In the genomic region with DNA sequence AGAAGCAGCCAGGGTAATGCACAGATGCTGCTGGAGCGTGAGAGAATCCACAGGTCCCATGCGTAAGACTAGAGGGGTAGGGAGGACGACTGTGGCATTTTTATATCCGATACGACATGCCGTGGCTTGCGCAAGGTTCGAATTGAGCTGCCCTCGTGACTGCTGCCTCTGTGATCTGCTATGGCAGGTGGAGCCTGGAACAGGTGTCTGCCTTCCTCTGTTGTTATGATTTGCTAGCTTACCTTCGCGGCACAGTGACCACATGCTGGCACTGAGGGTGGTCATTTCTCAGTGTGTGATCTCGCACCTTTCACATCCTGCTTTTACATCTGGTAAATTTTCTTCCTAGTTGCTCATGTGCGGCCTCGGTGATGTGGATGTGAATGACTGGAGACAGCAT, we compare ENCODE assay signal across 31 cellular contexts.
"Had no signal": no experiment of that assay in that cellular context is flagged by ENCODE, and none has a peak within 500 bp of the region (broad histone marks: within the 10 kb centered on the region; RNA-seq: fewer than 3 reads in every experiment).

No MANE protein-coding gene starts in this region.

- H3K4me3 Mint-ChIP-seq: activated naive CD4-positive, alpha-beta T cell treated with anti-CD3 and anti-CD28 coated beads for 36 hours; activated naive CD8-positive, alpha-beta T cell treated with anti-CD3 and anti-CD28 coated beads for 36 hours; activated T-cell treated with anti-CD3 and anti-CD28 coated beads, Interleukin-2, amount 50 U/mL, for 72 hours; dendritic cell treated with granulocyte-macrophage colony-stimulating factor and Interleukin-4, amounts not matched to agents 40 ng/mL and 50 ng/mL, for 4 days; naive thymus-derived CD4-positive, alpha-beta T cell; neural crest cell; T-helper 1 cell treated with Interleukin-12 subunit alpha and Interleukin-12 subunit beta and Interleukin-4 antibody, amounts not matched to agents 30 μg/mL and 1 μg/mL, for 36 hours had no signal

- H3K36me3 Mint-ChIP-seq: activated naive CD8-positive, alpha-beta T cell treated with anti-CD3 and anti-CD28 coated beads for 36 hours had no signal

- ATAC-seq: activated T-cell treated with anti-CD3 and anti-CD28 coated beads, Interleukin-2, amount 50 U/mL, for 72 hours; body of pancreas; left cardiac atrium; naive thymus-derived CD4-positive, alpha-beta T cell; pancreas; right cardiac atrium had no signal

- H3K27ac ChIP-seq: adrenal gland, body of pancreas, hepatocyte, pancreas, suprapubic skin, tibial artery, VCaP had no signal

- H3K9me3 Mint-ChIP-seq: activated naive CD4-positive, alpha-beta T cell treated with anti-CD3 and anti-CD28 coated beads for 36 hours; activated naive CD8-positive, alpha-beta T cell treated with anti-CD3 and anti-CD28 coated beads for 36 hours; activated T-cell treated with anti-CD3 and anti-CD28 coated beads, Interleukin-2, amount 50 U/mL, for 72 hours; dendritic cell treated with granulocyte-macrophage colony-stimulating factor and Interleukin-4, amounts not matched to agents 40 ng/mL and 50 ng/mL, for 4 days; naive thymus-derived CD4-positive, alpha-beta T cell; neural crest cell; T-helper 1 cell treated with Interleukin-12 subunit alpha and Interleukin-12 subunit beta and Interleukin-4 antibody, amounts not matched to agents 30 μg/mL and 1 μg/mL, for 36 hours had no signal

- DNase-seq: activated CD4-positive, alpha-beta T cell treated with anti-CD3 and anti-CD28 coated beads for 48 hours; activated CD4-positive, alpha-beta T cell treated with anti-CD3 and anti-CD28 coated beads, Interleukin-2, amount 50 U/mL, for 48 hours; activated effector memory CD4-positive, alpha-beta T cell treated with anti-CD3 and anti-CD28 coated beads, Interleukin-2, amount 50 U/mL, for 16 hours; activated naive CD4-positive, alpha-beta T cell treated with anti-CD3 and anti-CD28 coated beads for 36 hours; activated naive CD8-positive, alpha-beta T cell treated with anti-CD3 and anti-CD28 coated beads for 36 hours; activated T-cell treated with anti-CD3 and anti-CD28 coated beads for 4 hours; activated T-cell treated with anti-CD3 and anti-CD28 coated beads, Interleukin-2, amount 50 U/mL, for 72 hours; aorta; body of pancreas; caudate nucleus; effector CD8-positive, alpha-beta T cell; left cardiac atrium; midbrain; naive thymus-derived CD4-positive, alpha-beta T cell; nucleus accumbens; right cardiac atrium; SK-N-SH; stimulated activated CD4-positive, alpha-beta T cell treated with anti-CD3 and anti-CD28 coated beads, Interleukin-15, amount 100 ng/mL, for 24 hours; stimulated activated CD4-positive, alpha-beta T cell treated with anti-CD3 and anti-CD28 coated beads, Interleukin-2, amount 100 ng/mL, for 24 hours; stimulated activated naive CD4-positive, alpha-beta T cell; SW 1271; T-helper 9 cell had no signal

- H3K4me3 ChIP-seq: adrenal gland, body of pancreas, hepatocyte, pancreas, suprapubic skin, tibial artery had no signal

- H3K27me3 Mint-ChIP-seq: activated naive CD8-positive, alpha-beta T cell treated with anti-CD3 and anti-CD28 coated beads for 36 hours; dendritic cell treated with granulocyte-macrophage colony-stimulating factor and Interleukin-4, amounts not matched to agents 40 ng/mL and 50 ng/mL, for 4 days; naive thymus-derived CD4-positive, alpha-beta T cell had no signal

- H3K27ac Mint-ChIP-seq: activated naive CD4-positive, alpha-beta T cell treated with anti-CD3 and anti-CD28 coated beads for 36 hours; activated naive CD8-positive, alpha-beta T cell treated with anti-CD3 and anti-CD28 coated beads for 36 hours; activated T-cell treated with anti-CD3 and anti-CD28 coated beads, Interleukin-2, amount 50 U/mL, for 72 hours; dendritic cell treated with granulocyte-macrophage colony-stimulating factor and Interleukin-4, amounts not matched to agents 40 ng/mL and 50 ng/mL, for 4 days; naive thymus-derived CD4-positive, alpha-beta T cell; T-helper 1 cell treated with Interleukin-12 subunit alpha and Interleukin-12 subunit beta and Interleukin-4 antibody, amounts not matched to agents 30 μg/mL and 1 μg/mL, for 36 hours had no signal

- H3K4me1 Mint-ChIP-seq: activated naive CD8-positive, alpha-beta T cell treated with anti-CD3 and anti-CD28 coated beads for 36 hours; naive thymus-derived CD4-positive, alpha-beta T cell had no signal
